Comparison of ENCODE assay signal across 26 cellular contexts in genomic region chrX:15960237-15960636, GRCh38.
"Had no signal": no experiment of that assay in that cellular context is flagged by ENCODE, and none has a peak within 500 bp of the region (broad histone marks: within the 10 kb centered on the region; RNA-seq: fewer than 3 reads in every experiment).

No MANE protein-coding gene starts in this region.

- H3K4me1 ChIP-seq: colonic mucosa, esophagus squamous epithelium, gastrocnemius medialis, gastroesophageal sphincter, heart left ventricle, heart right ventricle had no signal

- H3K27ac ChIP-seq: colonic mucosa, coronary artery, dorsolateral prefrontal cortex, epithelial cell of prostate, esophagus muscularis mucosa, esophagus squamous epithelium, foreskin keratinocyte, gastrocnemius medialis, gastroesophageal sphincter, heart left ventricle, heart right ventricle had no signal

- H3K9me3 ChIP-seq: colonic mucosa, esophagus muscularis mucosa, esophagus squamous epithelium, gastrocnemius medialis, gastroesophageal sphincter, heart left ventricle, heart right ventricle had no signal

- FAIRE-seq: endometrium, endothelial cell of umbilical vein had no signal

- DNase-seq: colonic mucosa; cortex of kidney; dermis blood vessel endothelial cell; dorsolateral prefrontal cortex; effector CD4-positive, alpha-beta T cell; effector CD8-positive, alpha-beta T cell; effector memory CD4-positive, alpha-beta T cell; effector memory CD8-positive, alpha-beta T cell; endodermal cell; erythroblast; esophagus squamous epithelium; foreskin fibroblast; foreskin keratinocyte; foreskin melanocyte; gastrocnemius medialis; glutamatergic neuron; head of caudate nucleus; heart left ventricle; heart right ventricle had no signal

- ATAC-seq: effector memory CD8-positive, alpha-beta T cell; esophagus mucosa; foreskin keratinocyte; gastrocnemius medialis; gastroesophageal sphincter; heart left ventricle; heart right ventricle had no signal

- H3K36me3 ChIP-seq: colonic mucosa, esophagus muscularis mucosa, esophagus squamous epithelium, gastrocnemius medialis, gastroesophageal sphincter, heart left ventricle, heart right ventricle had no signal

- H3K4me3 ChIP-seq: colonic mucosa, coronary artery, dorsolateral prefrontal cortex, esophagus muscularis mucosa, esophagus squamous epithelium, gastrocnemius medialis, gastroesophageal sphincter, heart left ventricle, heart right ventricle had no signal
